8 cellular contexts compared by ENCODE assay signal in genomic region chr19:49487277-49488045, GRCh38. TPM values are rescaled to one million over a fixed set of nuclear protein-coding genes. Genes with fewer than 3 reads are reported as not detected.
DNase-seq lines count a peak whose midpoint lies in the region; ATAC-seq and TF ChIP-seq lines count a peak whose summit lies in the region.

RPL13A (plus strand) TSS chr19:49487608; CDS start chr19:49487630, 22 bp downstream.

- H3K27ac Mint-ChIP-seq in IgD-negative memory B cell, result peak within 1 kb of the TSS; percentile 92 to 98 (median 97)

- DNase-seq in DMS 273 treated with DMSO at 0.1 percent for 48 hours (lab: John Stamatoyannopoulos, UW) (peak; percentile 96), OCI-M2 (lab: John Stamatoyannopoulos, UW; ENCODE audit: unreplicated experiment) (peak; percentile 97), activated T-cell treated with anti-CD3 and anti-CD28 coated beads for 4 hours (peak; percentile 99), epithelial cell of esophagus (ENCODE audit: low read depth) (peak; percentile 99)
- peak; percentile 98 to 99 for DNase-seq in stimulated activated CD8-positive, alpha-beta memory T cell treated with anti-CD3 and anti-CD28 coated beads, Interleukin-4, amount 100 ng/mL, for 1 hour (ENCODE audit: low read depth in 2 of 2, low spot score in 1 of 2)

- H3K9me3 Mint-ChIP-seq in IgD-negative memory B cell, result peaks cover 0 to 2% (median 0%) of the 10 kb centered on the region in 3 donors

- peak within 1 kb of the TSS; percentile 82 to 99 (median 97) for H3K4me3 Mint-ChIP-seq in IgD-negative memory B cell

- peaks cover 15 to 19% (median 18%) of the 10 kb centered on the region in 3 donors for H3K4me1 Mint-ChIP-seq in IgD-negative memory B cell

- TF ChIP-seq CTCF in epithelial cell of esophagus (IDR thresholded peaks at IDR 0.05; ENCODE audit: insufficient read depth, low read depth, low read length, missing control alignments), result no peak

- peaks cover 4% of the 10 kb centered on the region for H3K36me3 Mint-ChIP-seq in IgD-negative memory B cell

- no peaks in the 10 kb centered on the region for H3K27me3 ChIP-seq in mononuclear cell (ENCODE audit: insufficient read depth, low read length)

- H3K9me3 ChIP-seq in mononuclear cell (ENCODE audit: low read depth, low read length), result no peaks in the 10 kb centered on the region

- H3K4me3 ChIP-seq in epithelial cell of esophagus (ENCODE audit: low read length), result peak within 1 kb of the TSS; percentile 96
- peak within 1 kb of the TSS; percentile 90 for H3K4me3 ChIP-seq in mononuclear cell (ENCODE audit: low read length)

- no peaks in the 10 kb centered on the region for H3K27me3 Mint-ChIP-seq in IgD-negative memory B cell

- ATAC-seq in GM21529 (IDR thresholded peaks at IDR 0.05; ENCODE audit: unreplicated experiment), result peak; percentile 82

- peaks cover 31% of the 10 kb centered on the region for H3K4me1 ChIP-seq in mononuclear cell (ENCODE audit: insufficient read depth, low read length)

RNA-seq across cellular contexts. Expression of gene RPL13A, which starts in this region (rescaled TPM):
- polyA plus RNA-seq in IgD-negative memory B cell, result 3,792 TPM
- total RNA-seq in mononuclear cell, result 4,457 TPM

Comparison
In these comparisons a context has a peak if more than half of its experiments do, and no peak if none do; other contexts are left out.
1. Peak in every context shown above with its lines: DNase-seq, ATAC-seq and H3K4me3 ChIP-seq.